In the genomic region with DNA sequence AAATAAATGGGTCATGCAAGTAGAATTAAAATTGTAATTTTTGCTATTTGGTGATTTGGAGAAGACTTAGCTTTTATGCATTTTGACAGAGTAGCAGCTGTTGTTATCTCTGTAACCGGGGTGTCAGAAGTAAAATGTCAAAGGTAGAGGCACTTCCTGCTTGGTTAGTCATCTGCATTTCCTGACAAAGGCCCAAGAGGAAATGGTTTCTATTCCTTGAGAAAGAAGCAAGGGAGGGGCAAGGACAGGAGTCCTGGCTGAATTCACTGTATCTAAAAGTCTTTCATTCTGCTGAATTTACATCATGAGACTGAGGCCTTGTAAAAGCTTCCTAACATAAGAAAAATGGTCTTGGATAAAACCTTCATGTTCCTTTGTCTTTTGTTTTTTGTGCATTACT, we compare ENCODE assay signal across 9 cellular contexts.
A peak's percentile ranks its signal among the peaks of the same experiment; 100 is the strongest.
DNase-seq lines count a peak whose midpoint lies in the region; ATAC-seq lines count a peak whose summit lies in the region.
"Had no signal": no experiment of that assay in that cellular context is flagged by ENCODE, and none has a peak within 500 bp of the region (broad histone marks: within the 10 kb centered on the region; RNA-seq: fewer than 3 reads in every experiment).

No MANE protein-coding gene starts in this region.

- no peaks in the 10 kb centered on the region for H3K36me3 ChIP-seq in CD8-positive, alpha-beta memory T cell (ENCODE audit: insufficient read depth, low read length)
- H3K36me3 ChIP-seq in skeletal muscle satellite cell (ENCODE audit: insufficient read depth, low read length), result no peaks in the 10 kb centered on the region
- H3K36me3 ChIP-seq: heart right ventricle had no signal

- H3K4me1 ChIP-seq in CD8-positive, alpha-beta memory T cell (ENCODE audit: insufficient read depth, low read length), result peaks cover 15% of the 10 kb centered on the region
- H3K4me1 ChIP-seq in skeletal muscle satellite cell (ENCODE audit: control insufficient read depth, insufficient read depth, low read length), result peaks cover 31% of the 10 kb centered on the region

- CTCF ChIA-PET in CD8-positive, alpha-beta memory T cell (lab: Charles Lee), result no interaction called here

- H3K4me2 ChIP-seq in skeletal muscle satellite cell (ENCODE audit: low read length), result no peak overlapping the region

- peak overlapping the region; percentile 23 for H3K9ac ChIP-seq in skeletal muscle satellite cell (ENCODE audit: low read depth, low read length)

- ATAC-seq in GM19463 (IDR thresholded peaks at IDR 0.05; ENCODE audit: unreplicated experiment) (peak; percentile 51), HG03442 (IDR thresholded peaks at IDR 0.05; ENCODE audit: unreplicated experiment) (peak; percentile 60)

- DNase-seq in CD8-positive, alpha-beta memory T cell, result peak in 1 of 5 donors; percentile 1
- DNase-seq in amniotic epithelial cell (ENCODE audit: low read depth) (peak; percentile 7), NCI-H774 (lab: John Stamatoyannopoulos, UW) (no peak), NCI-H1105 (lab: John Stamatoyannopoulos, UW) (no peak)
- no peak for DNase-seq in activated CD8-positive, alpha-beta memory T cell treated with anti-CD3 and anti-CD28 coated beads, Interleukin-2, amount 50 U/mL, for 48 hours
- DNase-seq: heart right ventricle had no signal

- H3K27ac Mint-ChIP-seq in CD8-positive, alpha-beta memory T cell, result peak overlapping the region in 4 of 8 donors; percentile 44 to 73 (median 66)

- peaks cover 0 to 2% (median 0%) of the 10 kb centered on the region in 5 donors for H3K9me3 Mint-ChIP-seq in CD8-positive, alpha-beta memory T cell

- POLR2A ChIA-PET in CD8-positive, alpha-beta memory T cell (lab: Charles Lee), result no interaction called here

- H3K27me3 Mint-ChIP-seq in CD8-positive, alpha-beta memory T cell, result no peaks in the 10 kb centered on the region

- H3K4me3 Mint-ChIP-seq in CD8-positive, alpha-beta memory T cell, result peak overlapping the region in 2 of 7 donors; percentile 12 to 20

- no peaks in the 10 kb centered on the region for H3K27me3 ChIP-seq in CD8-positive, alpha-beta memory T cell (ENCODE audit: insufficient read depth, low read length, poor library complexity, severe bottlenecking)
- H3K27me3 ChIP-seq in skeletal muscle satellite cell (ENCODE audit: control insufficient read depth, insufficient read depth, low read length), result no peaks in the 10 kb centered on the region
- H3K27me3 ChIP-seq: heart right ventricle had no signal

- peak overlapping the region; percentile 7 for H3K4me3 ChIP-seq in CD8-positive, alpha-beta memory T cell (ENCODE audit: low read length)
- H3K4me3 ChIP-seq in skeletal muscle satellite cell (ENCODE audit: low read length), result no peak overlapping the region
- H3K4me3 ChIP-seq: heart right ventricle had no signal

- H3K27ac ChIP-seq in CD8-positive, alpha-beta memory T cell (ENCODE audit: low read depth, low read length), result no peak overlapping the region

- H3K9me3 ChIP-seq in CD8-positive, alpha-beta memory T cell (ENCODE audit: low read length), result no peaks in the 10 kb centered on the region
- no peaks in the 10 kb centered on the region for H3K9me3 ChIP-seq in skeletal muscle satellite cell (replicated peaks; ENCODE audit: low read length)
- H3K9me3 ChIP-seq: heart right ventricle had no signal

- H3K36me3 Mint-ChIP-seq in CD8-positive, alpha-beta memory T cell, result no peaks in the 10 kb centered on the region

- peaks cover 15 to 22% (median 17%) of the 10 kb centered on the region in 3 donors for H3K4me1 Mint-ChIP-seq in CD8-positive, alpha-beta memory T cell
